ENCODE assay signal across 13 cellular contexts in the genomic region with DNA sequence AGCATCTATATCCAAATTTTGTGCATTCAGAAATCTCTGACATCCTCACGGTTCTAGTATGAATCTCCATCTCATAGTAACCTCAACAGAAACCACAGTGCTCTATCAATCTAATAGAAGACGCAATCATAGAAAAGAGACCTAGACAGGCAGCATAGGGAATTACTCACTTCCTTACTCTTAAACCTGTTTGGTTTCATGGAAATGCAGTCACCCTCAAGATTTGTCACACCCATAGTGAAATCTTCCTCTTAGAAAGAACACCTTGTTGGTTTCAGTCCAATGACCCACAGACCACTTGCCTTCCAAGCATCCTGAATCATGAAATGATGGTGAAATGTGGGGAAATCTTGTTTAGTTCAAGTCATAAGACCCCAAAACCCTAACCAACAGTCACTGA.
"Had no signal": no experiment of that assay in that cellular context is flagged by ENCODE, and none has a peak within 500 bp of the region (broad histone marks: within the 10 kb centered on the region; RNA-seq: fewer than 3 reads in every experiment).

No MANE protein-coding gene starts in this region.

- H3K4me3 ChIP-seq: SJCRH30, upper lobe of left lung had no signal

- H3K36me3 ChIP-seq: SJCRH30, upper lobe of left lung had no signal

- H3K4me1 ChIP-seq: SJCRH30, upper lobe of left lung had no signal

- H3K27ac Mint-ChIP-seq: activated naive CD4-positive, alpha-beta T cell treated with anti-CD3 and anti-CD28 coated beads for 36 hours; activated T-helper 1 cell treated with anti-CD3 and anti-CD28 coated beads, Interleukin-12 subunit alpha, Interleukin-12 subunit beta, Interleukin-2, Interleukin-4 antibody, amounts not matched to agents 30 ng/mL and 10 ng/mL and 1 ng/mL, durations not matched to agents 14 hours and 24 hours and 36 hours had no signal

- H3K27me3 ChIP-seq: SJCRH30, upper lobe of left lung had no signal

- H3K9me3 Mint-ChIP-seq: activated naive CD4-positive, alpha-beta T cell treated with anti-CD3 and anti-CD28 coated beads for 36 hours had no signal

- ATAC-seq: naive thymus-derived CD4-positive, alpha-beta T cell; right cardiac atrium had no signal

- H3K4me3 Mint-ChIP-seq: activated naive CD4-positive, alpha-beta T cell treated with anti-CD3 and anti-CD28 coated beads for 36 hours; activated T-helper 1 cell treated with anti-CD3 and anti-CD28 coated beads, Interleukin-12 subunit alpha, Interleukin-12 subunit beta, Interleukin-2, Interleukin-4 antibody, amounts not matched to agents 30 ng/mL and 10 ng/mL and 1 ng/mL, durations not matched to agents 14 hours and 24 hours and 36 hours had no signal

- DNase-seq: activated naive CD4-positive, alpha-beta T cell treated with anti-CD3 and anti-CD28 coated beads for 36 hours; central memory CD4-positive, alpha-beta T cell; cortex of kidney; effector CD8-positive, alpha-beta T cell; naive thymus-derived CD4-positive, alpha-beta T cell; posterior cingulate gyrus; right cardiac atrium; SJCRH30; small intestine; SW 1271; T-helper 9 cell; upper lobe of left lung had no signal

- H3K27ac ChIP-seq: SJCRH30, upper lobe of left lung had no signal

- H3K9me3 ChIP-seq: SJCRH30, upper lobe of left lung had no signal
